In the genomic region with DNA sequence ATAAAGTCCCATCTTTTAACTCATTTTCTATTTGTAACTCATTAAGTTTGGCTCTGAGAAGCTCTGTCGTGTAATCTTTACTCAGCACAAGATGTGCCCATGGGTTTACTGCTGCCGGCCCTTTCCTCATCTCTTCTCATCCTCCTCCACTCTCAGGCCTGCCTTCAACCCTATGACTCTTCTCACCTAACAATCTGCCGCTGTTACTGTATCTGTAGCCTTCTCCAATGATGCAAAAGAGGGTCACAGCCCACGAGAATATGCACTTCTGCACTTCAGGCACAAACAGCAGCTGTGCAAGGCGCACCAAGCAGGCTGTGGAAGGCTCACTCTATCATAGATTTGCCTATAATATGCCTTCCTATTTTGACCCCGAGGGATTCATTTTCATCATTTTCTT, we compare ENCODE assay signal across 15 cellular contexts.
DNase-seq lines count a peak whose midpoint lies in the region; ATAC-seq, FAIRE-seq and TF ChIP-seq lines count a peak whose summit lies in the region.
"Had no signal": no experiment of that assay in that cellular context is flagged by ENCODE, and none has a peak within 500 bp of the region (broad histone marks: within the 10 kb centered on the region; RNA-seq: fewer than 3 reads in every experiment).

No MANE protein-coding gene starts in this region.

- peak; percentile 4 for DNase-seq in H4 (ENCODE audit: low spot score)
- DNase-seq in NCI-H82 (lab: John Stamatoyannopoulos, UW), result peak; percentile 83
- DNase-seq in GM12878 (ENCODE audit: low read depth, low spot score), result no peak
- DNase-seq in smooth muscle cell (lab: John Stamatoyannopoulos, UW; ENCODE audit: unreplicated experiment), result no peak
- no peak for DNase-seq in Karpas-422
- no peak for DNase-seq in NCI-H187 treated with DMSO at 0.1 percent for 48 hours (lab: John Stamatoyannopoulos, UW)
- no peak for DNase-seq in activated gamma-delta T cell (lab: John Stamatoyannopoulos, UW)
- DNase-seq: CD4-positive, alpha-beta memory T cell; DMS79; MV-4-11; NCI-H1417; NCI-H1930; NCI-H510A treated with DMSO at 0.1 percent for 48 hours; Right ventricle myocardium superior had no signal

- no peak overlapping the region for H3K27ac ChIP-seq in GM12878 (ENCODE audit: control insufficient read depth, insufficient read depth)
- no peak overlapping the region for H3K27ac ChIP-seq in smooth muscle cell (ENCODE audit: low read depth)
- H3K27ac ChIP-seq in Karpas-422 (ENCODE audit: low read length), result no peak overlapping the region

- TF ChIP-seq POLR2A in GM12878 (IDR thresholded peaks at IDR 0.05; ENCODE audit: low read depth, low read length), result no peak

- H3K4me1 ChIP-seq in GM12878 (ENCODE audit: control insufficient read depth, insufficient read depth, low read length) (no peaks in the 10 kb centered on the region), smooth muscle cell (ENCODE audit: low read depth) (no peaks in the 10 kb centered on the region), Karpas-422 (ENCODE audit: low read length) (no peaks in the 10 kb centered on the region)

- no peak for TF ChIP-seq EP300 in GM12878 (IDR thresholded peaks at IDR 0.05; ENCODE audit: borderline replicate concordance in 1 of 2, control insufficient read depth in 1 of 2, low read depth in 2 of 2, low read length in 2 of 2)

- H3K4me3 ChIP-seq in GM12878 (no peak overlapping the region), smooth muscle cell (no peak overlapping the region), Karpas-422 (ENCODE audit: low read length) (no peak overlapping the region)
- H3K4me3 ChIP-seq: K562 had no signal

- BruUV-seq in GM12878 (replicated peaks; lab: Mats Ljungman, UMichigan), result no TSS peak

- TF ChIP-seq RAD21 in GM12878 (IDR thresholded peaks at IDR 0.05; ENCODE audit: insufficient read depth, low read depth, low read length), result no peak

- no peaks in the 10 kb centered on the region for H3K79me2 ChIP-seq in GM12878 (ENCODE audit: control insufficient read depth, insufficient read depth, low read length)
- no peaks in the 10 kb centered on the region for H3K79me2 ChIP-seq in smooth muscle cell (ENCODE audit: low read depth)
- no peaks in the 10 kb centered on the region for H3K79me2 ChIP-seq in Karpas-422 (ENCODE audit: low read length)

- no peaks in the 10 kb centered on the region for H3K9me3 ChIP-seq in GM12878 (replicated peaks; ENCODE audit: control insufficient read depth, insufficient read depth, low read length)
- no peaks in the 10 kb centered on the region for H3K9me3 ChIP-seq in smooth muscle cell (replicated peaks; ENCODE audit: low read depth)
- H3K9me3 ChIP-seq in Karpas-422 (ENCODE audit: low read length), result no peaks in the 10 kb centered on the region

- TF ChIP-seq CTCF in GM12878 (IDR thresholded peaks at IDR 0.05 in 2 of 3, conservative IDR thresholded peaks at IDR 0.05 in 1 of 3; ENCODE audit: control insufficient read depth in 2 of 3, extremely low read depth in 1 of 3, insufficient read depth in 1 of 3, low read depth in 3 of 3, low read length in 3 of 3) (no peak), smooth muscle cell (IDR thresholded peaks at IDR 0.05; ENCODE audit: borderline replicate concordance, insufficient read depth, poor library complexity, severe bottlenecking) (no peak)

- intact Hi-C loops in GM12878 (cut with micrococcal nuclease; ENCODE audit: unreplicated experiment), result no loop called here

- 24% methylated on average over 6 of the region's 6 CpGs for WGBS in GM12878 (ENCODE audit: insufficient coverage, insufficient replicate concordance, low lambda C conversion rate, missing lambda C conversion rate)
- WGBS in smooth muscle cell (ENCODE audit: low lambda C conversion rate), result 78% methylated on average over 6 of the region's 6 CpGs

- no peaks in the 10 kb centered on the region for H3F3A ChIP-seq in smooth muscle cell (ENCODE audit: low read depth)

- H3K9ac ChIP-seq in GM12878 (ENCODE audit: control insufficient read depth, insufficient read depth, low read length) (no peak overlapping the region), smooth muscle cell (ENCODE audit: low read depth) (no peak overlapping the region), Karpas-422 (ENCODE audit: low read length) (no peak overlapping the region)

- no peaks in the 10 kb centered on the region for H3K27me3 ChIP-seq in GM12878 (replicated peaks in 1 of 2; ENCODE audit: control insufficient read depth in 2 of 2, insufficient read depth in 2 of 2, low read length in 1 of 2)
- no peaks in the 10 kb centered on the region for H3K27me3 ChIP-seq in smooth muscle cell (ENCODE audit: low read depth)
- no peaks in the 10 kb centered on the region for H3K27me3 ChIP-seq in Karpas-422 (ENCODE audit: low read length)

- FAIRE-seq in GM12878 (lab: Jason Lieb, UNC), result no peak
- FAIRE-seq: K562 had no signal

- SMC1A ChIA-PET in GM12878 (lab: Charles Lee; ENCODE audit: uncharacterized antibody, unreplicated experiment), result no interaction called here

- CTCF ChIA-PET in GM12878 (lab: Yijun Ruan, JAX), result no interaction called here

- H3K36me3 ChIP-seq in GM12878 (ENCODE audit: control insufficient read depth in 2 of 2, insufficient read depth in 2 of 2, low read length in 1 of 2) (no peaks in the 10 kb centered on the region), smooth muscle cell (ENCODE audit: low read depth) (no peaks in the 10 kb centered on the region), Karpas-422 (ENCODE audit: insufficient read depth, low read length) (no peaks in the 10 kb centered on the region)

- in situ Hi-C loops in GM12878 (cut with MboI), result no loop called here

- H3K9me2 ChIP-seq in Karpas-422 (replicated peaks; ENCODE audit: insufficient read depth, low read length), result no peaks in the 10 kb centered on the region

- H2AFZ ChIP-seq in GM12878 (ENCODE audit: control insufficient read depth, low read depth, low read length), result no peak overlapping the region
- H2AFZ ChIP-seq in smooth muscle cell (ENCODE audit: low read depth), result peak overlapping the region; percentile 58
- no peak overlapping the region for H2AFZ ChIP-seq in Karpas-422 (ENCODE audit: low read length)

- RAD21 ChIA-PET in GM12878 (lab: Charles Lee; ENCODE audit: unreplicated experiment), result no interaction called here

- H3K4me2 ChIP-seq in GM12878 (ENCODE audit: control insufficient read depth, insufficient read depth) (no peak overlapping the region), smooth muscle cell (no peak overlapping the region), Karpas-422 (ENCODE audit: low read depth, low read length, poor library complexity, severe bottlenecking) (no peak overlapping the region)

- POLR2A ChIA-PET in GM12878 (lab: Charles Lee), result interaction anchor here (0.5 kb wide), 1 partner anchor 95 kb away, joined by 3 read pairs; no protein-coding TSS in a partner anchor

- ATAC-seq in GM12878, result peak; percentile 23; the same call in 2 of the 3 replicates
- ATAC-seq: K562 had no signal

- H4K20me1 ChIP-seq in GM12878 (ENCODE audit: control insufficient read depth, insufficient read depth) (no peaks in the 10 kb centered on the region), smooth muscle cell (ENCODE audit: low read depth) (no peaks in the 10 kb centered on the region), Karpas-422 (ENCODE audit: insufficient read depth, low read depth, low read length) (no peaks in the 10 kb centered on the region)

TF ChIP-seq in GM12878, 131 proteins besides CTCF, POLR2A, EP300 and RAD21:
- TF ChIP-seq YY1 (IDR thresholded peaks at IDR 0.05; ENCODE audit: low read depth, low read length), result no peak
- no peak for TF ChIP-seq MTA2 (IDR thresholded peaks at IDR 0.05; ENCODE audit: low read depth)
- TF ChIP-seq, protein P1, sequence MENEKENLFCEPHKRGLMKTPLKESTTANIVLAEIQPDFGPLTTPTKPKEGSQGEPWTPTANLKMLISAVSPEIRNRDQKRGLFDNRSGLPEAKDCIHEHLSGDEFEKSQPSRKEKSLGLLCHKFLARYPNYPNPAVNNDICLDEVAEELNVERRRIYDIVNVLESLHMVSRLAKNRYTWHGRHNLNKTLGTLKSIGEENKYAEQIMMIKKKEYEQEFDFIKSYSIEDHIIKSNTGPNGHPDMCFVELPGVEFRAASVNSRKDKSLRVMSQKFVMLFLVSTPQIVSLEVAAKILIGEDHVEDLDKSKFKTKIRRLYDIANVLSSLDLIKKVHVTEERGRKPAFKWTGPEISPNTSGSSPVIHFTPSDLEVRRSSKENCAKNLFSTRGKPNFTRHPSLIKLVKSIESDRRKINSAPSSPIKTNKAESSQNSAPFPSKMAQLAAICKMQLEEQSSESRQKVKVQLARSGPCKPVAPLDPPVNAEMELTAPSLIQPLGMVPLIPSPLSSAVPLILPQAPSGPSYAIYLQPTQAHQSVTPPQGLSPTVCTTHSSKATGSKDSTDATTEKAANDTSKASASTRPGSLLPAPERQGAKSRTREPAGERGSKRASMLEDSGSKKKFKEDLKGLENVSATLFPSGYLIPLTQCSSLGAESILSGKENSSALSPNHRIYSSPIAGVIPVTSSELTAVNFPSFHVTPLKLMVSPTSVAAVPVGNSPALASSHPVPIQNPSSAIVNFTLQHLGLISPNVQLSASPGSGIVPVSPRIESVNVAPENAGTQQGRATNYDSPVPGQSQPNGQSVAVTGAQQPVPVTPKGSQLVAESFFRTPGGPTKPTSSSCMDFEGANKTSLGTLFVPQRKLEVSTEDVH (IDR thresholded peaks at IDR 0.05; ENCODE audit: low read depth, partially characterized antibody), result no peak
- TF ChIP-seq POU2F2 (IDR thresholded peaks at IDR 0.05; ENCODE audit: borderline replicate concordance, low read depth, low read length), result no peak
- no peak for TF ChIP-seq TCF12 (IDR thresholded peaks at IDR 0.05; ENCODE audit: low read depth, low read length)
- TF ChIP-seq MLLT1 (IDR thresholded peaks at IDR 0.05), result no peak
- TF ChIP-seq CBFB (IDR thresholded peaks at IDR 0.05; ENCODE audit: low read depth), result no peak
- TF ChIP-seq EGR1 (IDR thresholded peaks at IDR 0.05; ENCODE audit: borderline replicate concordance in 1 of 2, low read depth in 2 of 2, low read length in 2 of 2), result no peak

Comparison
In these comparisons a context has a peak if more than half of its experiments do, and no peak if none do; other contexts are left out.
1. DNase-seq: peak in H4 (single experiment) and NCI-H82 (single experiment); none in GM12878 (single experiment), smooth muscle cell (single experiment), Karpas-422 (single experiment), NCI-H187 treated with DMSO at 0.1 percent for 48 hours (single experiment) and activated gamma-delta T cell (single experiment).